In genomic region chr5:139696167-139696893, GRCh38 we compare ENCODE assay signal across 10 cellular contexts. TPM values are rescaled to one million over a fixed set of nuclear protein-coding genes. Genes with fewer than 3 reads are reported as not detected.
DNase-seq lines count a peak whose midpoint lies in the region; ATAC-seq and TF ChIP-seq lines count a peak whose summit lies in the region.
"Had no signal": no experiment of that assay in that cellular context is flagged by ENCODE, and none has a peak within 500 bp of the region (broad histone marks: within the 10 kb centered on the region; RNA-seq: fewer than 3 reads in every experiment).

No MANE protein-coding gene starts in this region.

- peak overlapping the region; percentile 75 for H3K4me3 Mint-ChIP-seq in memory B cell

- TF ChIP-seq CTCF in ascending aorta (IDR thresholded peaks at IDR 0.05) (no peak), thyroid gland (IDR thresholded peaks at IDR 0.05) (no peak)

- peaks cover 23% of the 10 kb centered on the region for H3K4me1 Mint-ChIP-seq in memory B cell

- H3K4me3 ChIP-seq in ascending aorta (peak overlapping the region; percentile 62 to 68), thyroid gland (replicated peaks in 1 of 3) (no peak overlapping the region)

- ATAC-seq in memory B cell (ENCODE audit: low read depth) (no peak), HG03045 (IDR thresholded peaks at IDR 0.05; ENCODE audit: unreplicated experiment) (no peak)

- H3K27ac ChIP-seq in ascending aorta (peak overlapping the region; percentile 96), thyroid gland (peak overlapping the region in 2 of 3 donors; percentile 67 to 73)
- H3K27ac ChIP-seq: C4-2B had no signal

- peak; percentile 72 for DNase-seq in activated CD8-positive, alpha-beta memory T cell treated with anti-CD3 and anti-CD28 coated beads for 24 hours
- no peak for DNase-seq in activated CD8-positive, alpha-beta memory T cell treated with anti-CD3 and anti-CD28 coated beads, Interleukin-2, amount 50 U/mL, for 4 hours
- DNase-seq in ascending aorta (ENCODE audit: low spot score in 2 of 2): no peak
- DNase-seq in memory B cell (ENCODE audit: low spot score in 2 of 2): no peak
- DNase-seq in thyroid gland: no peak
- DNase-seq in stimulated activated naive CD4-positive, alpha-beta T cell treated with Interleukin-2 at 50 U/mL for 16 hours (lab: John Stamatoyannopoulos, UW): no peak
- no peak for DNase-seq in SKM-1 treated with dmso at 0.1 percent for 144 hours (lab: John Stamatoyannopoulos, UW; ENCODE audit: unreplicated experiment)
- DNase-seq: NCI-H1694 had no signal

- no peaks in the 10 kb centered on the region for H3K9me3 ChIP-seq in ascending aorta
- H3K9me3 ChIP-seq in thyroid gland: no peaks in the 10 kb centered on the region

- 68 to 80% methylated on average over 21 of the region's 21 CpGs for WGBS in thyroid gland, 2 donors

- H3K27me3 ChIP-seq in ascending aorta (no peaks in the 10 kb centered on the region), thyroid gland (no peaks in the 10 kb centered on the region)

- H3K4me1 ChIP-seq in ascending aorta (peaks cover 17 to 37% of the 10 kb centered on the region in 2 donors), thyroid gland (peaks cover 43 to 66% of the 10 kb centered on the region in 2 donors)

- H3K27ac Mint-ChIP-seq in memory B cell: peak overlapping the region; percentile 60

- peaks cover 7% of the 10 kb centered on the region for H3K27me3 Mint-ChIP-seq in memory B cell

- H3K9me3 Mint-ChIP-seq in memory B cell: no peaks in the 10 kb centered on the region

- H3K36me3 Mint-ChIP-seq in memory B cell: no peaks in the 10 kb centered on the region

- no peak for TF ChIP-seq POLR2A in thyroid gland (IDR thresholded peaks at IDR 0.05)

- no peaks in the 10 kb centered on the region for H3K36me3 ChIP-seq in ascending aorta
- H3K36me3 ChIP-seq in thyroid gland: no peaks in the 10 kb centered on the region

- intact Hi-C loops in ascending aorta (cut with DNase I): loop anchor here (2.0 kb wide), 2 partner anchors 48 to 50 kb away; partner anchors contain the start of gene CXXC5
- intact Hi-C loops in thyroid gland (cut with DNase I): no loop called here

RNA-seq across cellular contexts. Expression of gene CXXC5, which starts 48.2 kb away (rescaled TPM):
- 41.9 TPM for total RNA-seq in ascending aorta
- 10 to 100 TPM; 52.3 to 81.8 (median 62.6) TPM for total RNA-seq in thyroid gland

Comparison
In these comparisons a context has a peak if more than half of its experiments do, and no peak if none do; other contexts are left out.
1. H3K4me3 ChIP-seq: peak in ascending aorta (2 of 2); none in thyroid gland (0 of 3).